Comparison of ENCODE assay signal across 25 cellular contexts in the genomic region with DNA sequence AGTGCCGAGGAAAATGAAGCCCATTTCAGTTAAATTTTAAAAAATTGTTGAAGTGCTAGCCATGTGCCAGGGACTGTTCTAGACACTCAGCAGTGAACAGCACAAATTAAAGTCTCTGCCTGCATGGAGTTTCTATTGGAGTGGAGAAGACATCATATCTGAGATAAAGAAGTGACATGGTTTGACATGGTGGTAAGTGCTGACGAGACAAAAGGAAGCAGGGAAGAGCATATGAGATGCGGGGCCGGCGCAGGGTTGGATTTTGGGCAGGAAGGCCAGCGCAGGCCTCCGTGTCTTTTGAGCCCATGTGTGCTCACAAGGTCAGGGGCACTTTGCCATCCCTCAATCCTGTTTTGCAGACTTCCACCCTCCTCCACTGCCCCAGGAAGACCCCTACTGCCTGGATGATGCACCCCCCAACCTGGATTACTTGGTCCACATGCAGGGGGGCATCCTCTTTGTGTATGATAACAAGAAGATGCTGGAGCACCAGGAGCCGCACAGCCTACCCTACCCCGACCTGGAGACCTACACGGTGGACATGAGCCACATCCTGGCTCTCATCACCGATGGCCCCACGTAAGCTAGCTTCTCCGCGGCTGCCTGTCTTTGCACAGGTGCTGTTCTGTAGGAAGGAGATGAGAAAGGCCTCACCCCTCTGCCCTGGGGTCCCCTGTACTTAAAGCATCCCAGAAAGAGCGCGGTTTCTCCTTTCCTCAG. TPM values are rescaled to one million over a fixed set of nuclear protein-coding genes. Genes with fewer than 3 reads are reported as not detected.
"Had no signal": no experiment of that assay in that cellular context is flagged by ENCODE, and none has a peak within 500 bp of the region (broad histone marks: within the 10 kb centered on the region; RNA-seq: fewer than 3 reads in every experiment).

No MANE protein-coding gene starts in this region.

- H3K27ac Mint-ChIP-seq: activated naive CD4-positive, alpha-beta T cell treated with anti-CD3 and anti-CD28 coated beads, Interleukin-2, amount 50 U/mL, for 24 hours; activated T-helper 1 cell treated with anti-CD3 and anti-CD28 coated beads, Interleukin-12 subunit alpha, Interleukin-12 subunit beta, Interleukin-2, Interleukin-4 antibody, amounts not matched to agents 30 ng/mL and 10 ng/mL and 1 ng/mL, durations not matched to agents 14 hours and 24 hours and 36 hours; brain; WTC11 had no signal

- H3K4me3 Mint-ChIP-seq: activated naive CD4-positive, alpha-beta T cell treated with anti-CD3 and anti-CD28 coated beads, Interleukin-2, amount 50 U/mL, for 24 hours; activated T-helper 1 cell treated with anti-CD3 and anti-CD28 coated beads, Interleukin-12 subunit alpha, Interleukin-12 subunit beta, Interleukin-2, Interleukin-4 antibody, amounts not matched to agents 30 ng/mL and 10 ng/mL and 1 ng/mL, durations not matched to agents 14 hours and 24 hours and 36 hours; brain; stimulated activated naive B cell treated with anti-CD40 and anti-IgM and Interleukin-4, amounts not matched to agents 10 μg/mL and 1 μg/mL and 100 μg/mL, for 72 hours; WTC11 had no signal

- H3K9me3 Mint-ChIP-seq: activated naive CD4-positive, alpha-beta T cell treated with anti-CD3 and anti-CD28 coated beads, Interleukin-2, amount 50 U/mL, for 24 hours; activated T-helper 1 cell treated with anti-CD3 and anti-CD28 coated beads, Interleukin-12 subunit alpha, Interleukin-12 subunit beta, Interleukin-2, Interleukin-4 antibody, amounts not matched to agents 30 ng/mL and 10 ng/mL and 1 ng/mL, durations not matched to agents 14 hours and 24 hours and 36 hours; brain; stimulated activated naive B cell treated with anti-CD40 and anti-IgM and Interleukin-4, amounts not matched to agents 10 μg/mL and 1 μg/mL and 100 μg/mL, for 72 hours; WTC11 had no signal

- DNase-seq: activated CD4-positive, alpha-beta T cell treated with anti-CD3 and anti-CD28 coated beads for 4 hours; activated CD4-positive, alpha-beta T cell treated with anti-CD3 and anti-CD28 coated beads, Interleukin-2, amount 50 U/mL, for 48 hours; activated gamma-delta T cell treated with Interleukin-2 at 50 U/mL for 16 hours; aorta; dermis blood vessel endothelial cell; effector CD8-positive, alpha-beta T cell; foreskin keratinocyte; glutamatergic neuron; mesenchymal stem cell; mucosa of descending colon; nucleus accumbens; stimulated activated CD4-positive, alpha-beta T cell treated with anti-CD3 and anti-CD28 coated beads, Interleukin-2, amount 100 ng/mL, for 48 hours; stimulated activated CD8-positive, alpha-beta memory T cell treated with anti-CD3 and anti-CD28 coated beads, Interleukin-4, amount 100 ng/mL, for 48 hours; stimulated activated naive B cell treated with anti-CD40 and anti-IgM and Interleukin-4, amounts not matched to agents 10 μg/mL and 1 μg/mL and 100 μg/mL, for 72 hours; T1000; upper lobe of left lung had no signal

- H3K27me3 Mint-ChIP-seq: activated naive CD4-positive, alpha-beta T cell treated with anti-CD3 and anti-CD28 coated beads, Interleukin-2, amount 50 U/mL, for 24 hours; stimulated activated naive B cell treated with anti-CD40 and anti-IgM and Interleukin-4, amounts not matched to agents 10 μg/mL and 1 μg/mL and 100 μg/mL, for 72 hours had no signal

- H3K27ac ChIP-seq: foreskin keratinocyte, hepatocyte, thoracic aorta, upper lobe of left lung had no signal

- H3K27me3 ChIP-seq: foreskin keratinocyte, hepatocyte, upper lobe of left lung had no signal

- H3K36me3 Mint-ChIP-seq: brain, WTC11 had no signal

- H3K4me3 ChIP-seq: hepatocyte, mucosa of descending colon, smooth muscle cell, thoracic aorta, upper lobe of left lung had no signal

- H3K4me1 Mint-ChIP-seq: brain had no signal

- H3K36me3 ChIP-seq: thoracic aorta had no signal

- H3K9me3 ChIP-seq: mucosa of descending colon, thoracic aorta, upper lobe of left lung had no signal

- ATAC-seq: foreskin keratinocyte; mucosa of descending colon; sciatic nerve; stimulated activated naive B cell treated with anti-CD40 and anti-IgM and Interleukin-4, amounts not matched to agents 10 μg/mL and 1 μg/mL and 100 μg/mL, for 72 hours; WTC11 had no signal

RNA-seq across cellular contexts. Expression of gene AMPD3, which starts 29.6 kb away (rescaled TPM):
- polyA plus RNA-seq: neural cell had no signal
